1 cellular context compared by ENCODE assay signal in the genomic region with DNA sequence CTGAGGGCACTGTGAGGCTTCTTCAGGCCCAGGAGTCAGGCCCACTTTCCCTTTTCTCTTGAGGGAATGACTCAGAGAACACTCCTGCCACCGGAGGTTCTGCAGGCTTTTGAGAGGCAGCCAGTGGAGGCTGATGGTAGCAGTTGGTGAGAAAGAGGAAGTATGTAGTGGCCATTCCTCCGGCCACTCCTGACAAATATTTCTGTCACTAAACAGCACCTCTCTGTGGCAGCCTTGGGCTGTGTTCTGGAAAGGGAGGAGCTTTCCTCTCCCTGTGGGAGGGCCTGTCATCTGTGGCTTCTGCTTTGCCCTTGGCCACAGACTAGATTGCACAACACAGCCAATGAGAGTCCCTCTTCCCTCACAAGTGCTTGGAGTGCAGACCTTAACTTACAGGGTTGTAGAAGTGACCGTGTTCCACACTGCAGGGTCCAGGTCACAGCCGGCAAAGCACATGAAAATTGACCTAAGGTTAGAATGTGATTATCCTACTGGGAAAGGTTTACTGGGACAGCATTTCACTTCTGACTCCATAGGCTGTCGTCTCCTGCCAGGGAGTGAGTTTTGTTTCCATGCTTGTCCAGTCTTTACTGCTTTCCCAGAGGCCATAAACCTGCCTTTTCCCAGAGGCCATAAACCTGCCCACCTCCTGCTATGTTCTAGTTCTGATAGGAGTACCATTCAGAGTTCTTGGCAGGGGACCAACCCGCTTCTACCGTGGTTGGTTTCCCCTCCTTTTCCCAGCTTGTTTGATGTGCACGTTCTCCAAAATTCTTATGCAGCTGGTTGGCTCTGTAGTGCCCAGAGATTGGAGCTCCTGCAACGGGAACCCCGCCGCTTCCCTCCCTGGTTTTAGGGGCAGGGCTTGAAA.
A peak's percentile ranks its signal among the peaks of the same experiment; 100 is the strongest.
TF ChIP-seq lines count a peak whose summit lies in the region.

No MANE protein-coding gene starts in this region.

TF ChIP-seq in HepG2, 621 proteins besides CTCF, POLR2A, EP300 and RAD21 (continued from another document and continues in another):
- TF ChIP-seq, protein P1, sequence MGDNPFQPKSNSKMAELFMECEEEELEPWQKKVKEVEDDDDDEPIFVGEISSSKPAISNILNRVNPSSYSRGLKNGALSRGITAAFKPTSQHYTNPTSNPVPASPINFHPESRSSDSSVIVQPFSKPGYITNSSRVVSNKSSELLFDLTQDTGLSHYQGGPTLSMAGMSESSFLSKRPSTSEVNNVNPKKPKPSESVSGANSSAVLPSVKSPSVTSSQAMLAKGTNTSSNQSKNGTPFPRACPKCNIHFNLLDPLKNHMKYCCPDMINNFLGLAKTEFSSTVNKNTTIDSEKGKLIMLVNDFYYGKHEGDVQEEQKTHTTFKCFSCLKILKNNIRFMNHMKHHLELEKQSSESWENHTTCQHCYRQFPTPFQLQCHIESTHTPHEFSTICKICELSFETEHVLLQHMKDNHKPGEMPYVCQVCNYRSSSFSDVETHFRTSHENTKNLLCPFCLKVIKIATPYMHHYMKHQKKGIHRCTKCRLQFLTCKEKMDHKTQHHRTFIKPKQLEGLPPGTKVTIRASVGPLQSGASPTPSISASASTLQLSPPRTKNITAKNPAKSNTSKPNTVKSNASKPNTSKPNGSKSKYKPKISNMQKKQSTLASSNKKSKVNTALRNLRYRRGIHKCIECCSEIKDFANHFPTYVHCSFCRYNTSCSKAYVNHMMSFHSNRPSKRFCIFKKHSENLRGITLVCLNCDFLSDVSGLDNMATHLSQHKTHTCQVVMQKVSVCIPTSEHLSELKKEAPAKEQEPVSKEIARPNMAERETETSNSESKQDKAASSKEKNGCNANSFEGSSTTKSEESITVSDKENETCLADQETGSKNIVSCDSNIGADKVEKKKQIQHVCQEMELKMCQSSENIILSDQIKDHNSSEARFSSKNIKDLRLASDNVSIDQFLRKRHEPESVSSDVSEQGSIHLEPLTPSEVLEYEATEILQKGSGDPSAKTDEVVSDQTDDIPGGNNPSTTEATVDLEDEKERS (CRISPR knock-in tag; IDR thresholded peaks at IDR 0.05): peak; percentile 27; the same call in 1 of the 2 replicates
- TF ChIP-seq TAF15 (IDR thresholded peaks at IDR 0.05; ENCODE audit: low read depth, low read length, poor library complexity, severe bottlenecking) (no peak), SKI (IDR thresholded peaks at IDR 0.05; ENCODE audit: partially characterized antibody) (peak; percentile 95), ZNF619 (CRISPR knock-in tag; IDR thresholded peaks at IDR 0.05) (no peak), MLLT10 (CRISPR knock-in tag; IDR thresholded peaks at IDR 0.05) (no peak), HOXA7 (CRISPR knock-in tag; IDR thresholded peaks at IDR 0.05) (no peak), FIP1L1 (IDR thresholded peaks at IDR 0.05; ENCODE audit: borderline replicate concordance, insufficient read depth, low read depth, low read length) (no peak), ETV5 (CRISPR knock-in tag; IDR thresholded peaks at IDR 0.05; ENCODE audit: borderline replicate concordance) (peak; percentile 77; the same call in 1 of the 2 replicates), ZNF552 (CRISPR knock-in tag; IDR thresholded peaks at IDR 0.05; ENCODE audit: borderline replicate concordance) (no peak), SSRP1 (CRISPR knock-in tag; IDR thresholded peaks at IDR 0.05) (no peak), NRL (CRISPR knock-in tag; IDR thresholded peaks at IDR 0.05; ENCODE audit: borderline replicate concordance) (no peak), FOXA1 (IDR thresholded peaks at IDR 0.05) (no peak), FOXA1 (CRISPR knock-in tag; IDR thresholded peaks at IDR 0.05) (no peak; the same call in 1 of the 2 replicates), MAZ (IDR thresholded peaks at IDR 0.05; ENCODE audit: borderline replicate concordance, low read depth, low read length) (no peak), MAZ (CRISPR knock-in tag; IDR thresholded peaks at IDR 0.05; ENCODE audit: low read depth) (peak; percentile 83), REL (CRISPR knock-in tag; conservative IDR thresholded peaks at IDR 0.05) (no peak)
- TF ChIP-seq, protein P2, sequence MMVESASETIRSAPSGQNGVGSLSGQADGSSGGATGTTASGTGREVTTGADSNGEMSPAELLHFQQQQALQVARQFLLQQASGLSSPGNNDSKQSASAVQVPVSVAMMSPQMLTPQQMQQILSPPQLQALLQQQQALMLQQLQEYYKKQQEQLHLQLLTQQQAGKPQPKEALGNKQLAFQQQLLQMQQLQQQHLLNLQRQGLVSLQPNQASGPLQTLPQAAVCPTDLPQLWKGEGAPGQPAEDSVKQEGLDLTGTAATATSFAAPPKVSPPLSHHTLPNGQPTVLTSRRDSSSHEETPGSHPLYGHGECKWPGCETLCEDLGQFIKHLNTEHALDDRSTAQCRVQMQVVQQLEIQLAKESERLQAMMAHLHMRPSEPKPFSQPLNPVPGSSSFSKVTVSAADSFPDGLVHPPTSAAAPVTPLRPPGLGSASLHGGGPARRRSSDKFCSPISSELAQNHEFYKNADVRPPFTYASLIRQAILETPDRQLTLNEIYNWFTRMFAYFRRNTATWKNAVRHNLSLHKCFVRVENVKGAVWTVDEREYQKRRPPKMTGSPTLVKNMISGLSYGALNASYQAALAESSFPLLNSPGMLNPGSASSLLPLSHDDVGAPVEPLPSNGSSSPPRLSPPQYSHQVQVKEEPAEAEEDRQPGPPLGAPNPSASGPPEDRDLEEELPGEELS (CRISPR knock-in tag; IDR thresholded peaks at IDR 0.05): peak; percentile 49; the same call in 1 of the 2 replicates
- TF ChIP-seq, protein P3, sequence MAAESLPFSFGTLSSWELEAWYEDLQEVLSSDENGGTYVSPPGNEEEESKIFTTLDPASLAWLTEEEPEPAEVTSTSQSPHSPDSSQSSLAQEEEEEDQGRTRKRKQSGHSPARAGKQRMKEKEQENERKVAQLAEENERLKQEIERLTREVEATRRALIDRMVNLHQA (CRISPR knock-in tag; IDR thresholded peaks at IDR 0.05): 0 out of 2 replicates have a peak, but pooled peaks have one; percentile 38
- TF ChIP-seq, protein P4, sequence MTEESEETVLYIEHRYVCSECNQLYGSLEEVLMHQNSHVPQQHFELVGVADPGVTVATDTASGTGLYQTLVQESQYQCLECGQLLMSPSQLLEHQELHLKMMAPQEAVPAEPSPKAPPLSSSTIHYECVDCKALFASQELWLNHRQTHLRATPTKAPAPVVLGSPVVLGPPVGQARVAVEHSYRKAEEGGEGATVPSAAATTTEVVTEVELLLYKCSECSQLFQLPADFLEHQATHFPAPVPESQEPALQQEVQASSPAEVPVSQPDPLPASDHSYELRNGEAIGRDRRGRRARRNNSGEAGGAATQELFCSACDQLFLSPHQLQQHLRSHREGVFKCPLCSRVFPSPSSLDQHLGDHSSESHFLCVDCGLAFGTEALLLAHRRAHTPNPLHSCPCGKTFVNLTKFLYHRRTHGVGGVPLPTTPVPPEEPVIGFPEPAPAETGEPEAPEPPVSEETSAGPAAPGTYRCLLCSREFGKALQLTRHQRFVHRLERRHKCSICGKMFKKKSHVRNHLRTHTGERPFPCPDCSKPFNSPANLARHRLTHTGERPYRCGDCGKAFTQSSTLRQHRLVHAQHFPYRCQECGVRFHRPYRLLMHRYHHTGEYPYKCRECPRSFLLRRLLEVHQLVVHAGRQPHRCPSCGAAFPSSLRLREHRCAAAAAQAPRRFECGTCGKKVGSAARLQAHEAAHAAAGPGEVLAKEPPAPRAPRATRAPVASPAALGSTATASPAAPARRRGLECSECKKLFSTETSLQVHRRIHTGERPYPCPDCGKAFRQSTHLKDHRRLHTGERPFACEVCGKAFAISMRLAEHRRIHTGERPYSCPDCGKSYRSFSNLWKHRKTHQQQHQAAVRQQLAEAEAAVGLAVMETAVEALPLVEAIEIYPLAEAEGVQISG (CRISPR knock-in tag; IDR thresholded peaks at IDR 0.05): peak; percentile 74
- TF ChIP-seq, protein P5, sequence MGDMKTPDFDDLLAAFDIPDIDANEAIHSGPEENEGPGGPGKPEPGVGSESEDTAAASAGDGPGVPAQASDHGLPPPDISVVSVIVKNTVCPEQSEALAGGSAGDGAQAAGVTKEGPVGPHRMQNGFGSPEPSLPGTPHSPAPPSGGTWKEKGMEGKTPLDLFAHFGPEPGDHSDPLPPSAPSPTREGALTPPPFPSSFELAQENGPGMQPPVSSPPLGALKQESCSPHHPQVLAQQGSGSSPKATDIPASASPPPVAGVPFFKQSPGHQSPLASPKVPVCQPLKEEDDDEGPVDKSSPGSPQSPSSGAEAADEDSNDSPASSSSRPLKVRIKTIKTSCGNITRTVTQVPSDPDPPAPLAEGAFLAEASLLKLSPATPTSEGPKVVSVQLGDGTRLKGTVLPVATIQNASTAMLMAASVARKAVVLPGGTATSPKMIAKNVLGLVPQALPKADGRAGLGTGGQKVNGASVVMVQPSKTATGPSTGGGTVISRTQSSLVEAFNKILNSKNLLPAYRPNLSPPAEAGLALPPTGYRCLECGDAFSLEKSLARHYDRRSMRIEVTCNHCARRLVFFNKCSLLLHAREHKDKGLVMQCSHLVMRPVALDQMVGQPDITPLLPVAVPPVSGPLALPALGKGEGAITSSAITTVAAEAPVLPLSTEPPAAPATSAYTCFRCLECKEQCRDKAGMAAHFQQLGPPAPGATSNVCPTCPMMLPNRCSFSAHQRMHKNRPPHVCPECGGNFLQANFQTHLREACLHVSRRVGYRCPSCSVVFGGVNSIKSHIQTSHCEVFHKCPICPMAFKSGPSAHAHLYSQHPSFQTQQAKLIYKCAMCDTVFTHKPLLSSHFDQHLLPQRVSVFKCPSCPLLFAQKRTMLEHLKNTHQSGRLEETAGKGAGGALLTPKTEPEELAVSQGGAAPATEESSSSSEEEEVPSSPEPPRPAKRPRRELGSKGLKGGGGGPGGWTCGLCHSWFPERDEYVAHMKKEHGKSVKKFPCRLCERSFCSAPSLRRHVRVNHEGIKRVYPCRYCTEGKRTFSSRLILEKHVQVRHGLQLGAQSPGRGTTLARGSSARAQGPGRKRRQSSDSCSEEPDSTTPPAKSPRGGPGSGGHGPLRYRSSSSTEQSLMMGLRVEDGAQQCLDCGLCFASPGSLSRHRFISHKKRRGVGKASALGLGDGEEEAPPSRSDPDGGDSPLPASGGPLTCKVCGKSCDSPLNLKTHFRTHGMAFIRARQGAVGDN (CRISPR knock-in tag; IDR thresholded peaks at IDR 0.05): peak; percentile 36; the same call in 1 of the 2 replicates
- TF ChIP-seq, protein P6, sequence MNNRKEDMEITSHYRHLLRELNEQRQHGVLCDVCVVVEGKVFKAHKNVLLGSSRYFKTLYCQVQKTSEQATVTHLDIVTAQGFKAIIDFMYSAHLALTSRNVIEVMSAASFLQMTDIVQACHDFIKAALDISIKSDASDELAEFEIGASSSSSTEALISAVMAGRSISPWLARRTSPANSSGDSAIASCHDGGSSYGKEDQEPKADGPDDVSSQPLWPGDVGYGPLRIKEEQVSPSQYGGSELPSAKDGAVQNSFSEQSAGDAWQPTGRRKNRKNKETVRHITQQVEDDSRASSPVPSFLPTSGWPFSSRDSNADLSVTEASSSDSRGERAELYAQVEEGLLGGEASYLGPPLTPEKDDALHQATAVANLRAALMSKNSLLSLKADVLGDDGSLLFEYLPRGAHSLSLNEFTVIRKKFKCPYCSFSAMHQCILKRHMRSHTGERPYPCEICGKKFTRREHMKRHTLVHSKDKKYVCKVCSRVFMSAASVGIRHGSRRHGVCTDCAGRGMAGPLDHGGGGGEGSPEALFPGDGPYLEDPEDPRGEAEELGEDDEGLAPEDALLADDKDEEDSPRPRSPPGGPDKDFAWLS (CRISPR knock-in tag; IDR thresholded peaks at IDR 0.05; ENCODE audit: borderline replicate concordance): no peak
- TF ChIP-seq, protein P7, sequence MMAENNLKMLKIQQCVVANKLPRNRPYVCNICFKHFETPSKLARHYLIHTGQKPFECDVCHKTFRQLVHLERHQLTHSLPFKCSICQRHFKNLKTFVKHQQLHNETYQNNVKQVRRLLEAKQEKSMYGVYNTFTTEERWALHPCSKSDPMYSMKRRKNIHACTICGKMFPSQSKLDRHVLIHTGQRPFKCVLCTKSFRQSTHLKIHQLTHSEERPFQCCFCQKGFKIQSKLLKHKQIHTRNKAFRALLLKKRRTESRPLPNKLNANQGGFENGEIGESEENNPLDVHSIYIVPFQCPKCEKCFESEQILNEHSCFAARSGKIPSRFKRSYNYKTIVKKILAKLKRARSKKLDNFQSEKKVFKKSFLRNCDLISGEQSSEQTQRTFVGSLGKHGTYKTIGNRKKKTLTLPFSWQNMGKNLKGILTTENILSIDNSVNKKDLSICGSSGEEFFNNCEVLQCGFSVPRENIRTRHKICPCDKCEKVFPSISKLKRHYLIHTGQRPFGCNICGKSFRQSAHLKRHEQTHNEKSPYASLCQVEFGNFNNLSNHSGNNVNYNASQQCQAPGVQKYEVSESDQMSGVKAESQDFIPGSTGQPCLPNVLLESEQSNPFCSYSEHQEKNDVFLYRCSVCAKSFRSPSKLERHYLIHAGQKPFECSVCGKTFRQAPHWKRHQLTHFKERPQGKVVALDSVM (CRISPR knock-in tag; IDR thresholded peaks at IDR 0.05): peak; percentile 79
- TF ChIP-seq, protein P8, sequence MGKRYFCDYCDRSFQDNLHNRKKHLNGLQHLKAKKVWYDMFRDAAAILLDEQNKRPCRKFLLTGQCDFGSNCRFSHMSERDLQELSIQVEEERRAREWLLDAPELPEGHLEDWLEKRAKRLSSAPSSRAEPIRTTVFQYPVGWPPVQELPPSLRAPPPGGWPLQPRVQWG (CRISPR knock-in tag; IDR thresholded peaks at IDR 0.05; ENCODE audit: borderline replicate concordance, low read depth): no peak
- TF ChIP-seq, protein P9, sequence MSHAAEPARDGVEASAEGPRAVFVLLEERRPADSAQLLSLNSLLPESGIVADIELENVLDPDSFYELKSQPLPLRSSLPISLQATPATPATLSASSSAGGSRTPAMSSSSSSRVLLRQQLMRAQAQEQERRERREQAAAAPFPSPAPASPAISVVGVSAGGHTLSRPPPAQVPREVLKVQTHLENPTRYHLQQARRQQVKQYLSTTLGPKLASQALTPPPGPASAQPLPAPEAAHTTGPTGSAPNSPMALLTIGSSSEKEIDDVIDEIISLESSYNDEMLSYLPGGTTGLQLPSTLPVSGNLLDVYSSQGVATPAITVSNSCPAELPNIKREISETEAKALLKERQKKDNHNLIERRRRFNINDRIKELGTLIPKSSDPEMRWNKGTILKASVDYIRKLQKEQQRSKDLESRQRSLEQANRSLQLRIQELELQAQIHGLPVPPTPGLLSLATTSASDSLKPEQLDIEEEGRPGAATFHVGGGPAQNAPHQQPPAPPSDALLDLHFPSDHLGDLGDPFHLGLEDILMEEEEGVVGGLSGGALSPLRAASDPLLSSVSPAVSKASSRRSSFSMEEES (CRISPR knock-in tag; IDR thresholded peaks at IDR 0.05): no peak; the same call in 1 of the 2 replicates
